In genomic region chr6:169082093-169082492, GRCh38 we compare ENCODE assay signal across 16 cellular contexts.
DNase-seq lines count a peak whose midpoint lies in the region; ATAC-seq and TF ChIP-seq lines count a peak whose summit lies in the region.
"Had no signal": no experiment of that assay in that cellular context is flagged by ENCODE, and none has a peak within 500 bp of the region (broad histone marks: within the 10 kb centered on the region; RNA-seq: fewer than 3 reads in every experiment).

No MANE protein-coding gene starts in this region.

- H3K27me3 ChIP-seq in GM23338 (ENCODE audit: insufficient read depth), result no peaks in the 10 kb centered on the region
- H3K27me3 ChIP-seq in tibial artery, result no peaks in the 10 kb centered on the region
- H3K27me3 ChIP-seq: BLaER1 had no signal

- no peaks in the 10 kb centered on the region for H3K9me3 ChIP-seq in tibial artery

- no peaks in the 10 kb centered on the region for H3F3A ChIP-seq in GM23338 (replicated peaks; ENCODE audit: low read depth)

- no peak for ATAC-seq in GM23338
- ATAC-seq: CD8-positive, alpha-beta T cell had no signal

- no peak overlapping the region for H3K4me3 Mint-ChIP-seq in GM23338
- H3K4me3 Mint-ChIP-seq in chondrocyte (ENCODE audit: unreplicated experiment), result no peak overlapping the region
- H3K4me3 Mint-ChIP-seq: CD8-positive, alpha-beta T cell had no signal

- intact Hi-C loops in tibial artery (cut with DNase I; ENCODE audit: low total_unique reads), result no loop called here

- H4K20me1 ChIP-seq in GM23338 (replicated peaks; ENCODE audit: insufficient read depth), result no peaks in the 10 kb centered on the region
- H4K20me1 ChIP-seq: BLaER1 had no signal

- peaks cover 8% of the 10 kb centered on the region; the same call in 2 of the 3 replicates for H3K36me3 Mint-ChIP-seq in GM23338 (ENCODE audit: low read depth)
- peaks cover 13% of the 10 kb centered on the region for H3K36me3 Mint-ChIP-seq in chondrocyte (ENCODE audit: low read depth)
- H3K36me3 Mint-ChIP-seq: CD14-positive monocyte; CD8-positive, alpha-beta T cell had no signal

- H3K4me3 ChIP-seq in GM23338, result no peak overlapping the region
- H3K4me3 ChIP-seq in tibial artery, result no peak overlapping the region
- H3K4me3 ChIP-seq: BLaER1, GM23248 had no signal

- H3K4me1 Mint-ChIP-seq in GM23338 (no peaks in the 10 kb centered on the region; the same call in 1 of the 3 replicates), chondrocyte (ENCODE audit: low read depth) (peaks cover 39% of the 10 kb centered on the region)
- H3K4me1 Mint-ChIP-seq: CD14-positive monocyte had no signal

- H3K4me1 ChIP-seq in GM23338 (ENCODE audit: insufficient read depth), result no peaks in the 10 kb centered on the region; the same call in 1 of the 2 replicates
- no peaks in the 10 kb centered on the region for H3K4me1 ChIP-seq in tibial artery
- H3K4me1 ChIP-seq: BLaER1 had no signal

- H3K4me2 ChIP-seq in GM23338, result no peak overlapping the region
- H3K4me2 ChIP-seq: BLaER1 had no signal

- H3K36me3 ChIP-seq in GM23338 (ENCODE audit: insufficient read depth), result no peaks in the 10 kb centered on the region; the same call in 1 of the 2 replicates
- H3K36me3 ChIP-seq in tibial artery, result no peaks in the 10 kb centered on the region
- H3K36me3 ChIP-seq: BLaER1 had no signal

- TF ChIP-seq CTCF in GM23338 (conservative IDR thresholded peaks at IDR 0.05; ENCODE audit: low read depth in 2 of 2) (no peak), chondrocyte (IDR thresholded peaks at IDR 0.05) (no peak), tibial artery (IDR thresholded peaks at IDR 0.05) (no peak)

- peaks cover 4% of the 10 kb centered on the region for H3K27me3 Mint-ChIP-seq in GM23338 (ENCODE audit: insufficient read depth, low read depth, poor library complexity)
- no peaks in the 10 kb centered on the region for H3K27me3 Mint-ChIP-seq in chondrocyte (ENCODE audit: low read depth)

- H3K27ac ChIP-seq in GM23338 (ENCODE audit: low read depth), result no peak overlapping the region
- no peak overlapping the region for H3K27ac ChIP-seq in tibial artery
- H3K27ac ChIP-seq: BLaER1, GM23248 had no signal

- H3K9me3 Mint-ChIP-seq in GM23338 (no peaks in the 10 kb centered on the region; the same call in 1 of the 3 replicates), chondrocyte (ENCODE audit: low read depth) (peaks cover 29% of the 10 kb centered on the region)
- H3K9me3 Mint-ChIP-seq: CD8-positive, alpha-beta T cell had no signal

- H3K9me2 ChIP-seq in GM23338 (ENCODE audit: insufficient read depth), result no peaks in the 10 kb centered on the region

- H3K27ac Mint-ChIP-seq in GM23338 (0 out of 2 replicates have a peak overlapping the region, but pooled peaks have one; percentile 39), chondrocyte (ENCODE audit: unreplicated experiment) (peak overlapping the region; percentile 45)
- H3K27ac Mint-ChIP-seq: CD8-positive, alpha-beta T cell had no signal

- H3K79me2 ChIP-seq in GM23338 (replicated peaks; ENCODE audit: insufficient read depth), result no peaks in the 10 kb centered on the region

- H2AFZ ChIP-seq in GM23338, result no peak overlapping the region
- H2AFZ ChIP-seq: GM23248 had no signal

- DNase-seq in GM23338 (ENCODE audit: low spot score) (no peak), chondrocyte (ENCODE audit: low spot score) (no peak), fibroblast of peridontal ligament (ENCODE audit: extremely low read depth) (peak; percentile 30), smooth muscle cell of the brain vasculature (ENCODE audit: low read depth, low spot score) (peak; percentile 55), tibial artery (no peak)
- no peak for DNase-seq in activated naive CD4-positive, alpha-beta T cell (lab: John Stamatoyannopoulos, UW)
- no peak for DNase-seq in stimulated activated CD4-positive, alpha-beta T cell treated with anti-CD3 and anti-CD28 coated beads, Interleukin-2, amount 100 ng/mL, for 24 hours
- DNase-seq: 8988T; Calu3; CD8-positive, alpha-beta T cell; DMS79 treated with DMSO at 0.1 percent for 48 hours; EL; GM23248; HCEC 1CT had no signal

TF ChIP-seq in GM23338, 12 proteins besides CTCF, POLR2A, EP300 and RAD21 (continues in another document):
- TF ChIP-seq ZNF462 (CRISPR knock-in tag; IDR thresholded peaks at IDR 0.05) (no peak), NANOG (IDR thresholded peaks at IDR 0.05; ENCODE audit: borderline replicate concordance) (no peak), REST (IDR thresholded peaks at IDR 0.05; ENCODE audit: unreplicated experiment) (no peak)

Comparison
In these comparisons a context has a peak if more than half of its experiments do, and no peak if none do; other contexts are left out.
1. DNase-seq: peak in fibroblast of peridontal ligament (single experiment) and smooth muscle cell of the brain vasculature (single experiment); none in GM23338 (single experiment), chondrocyte (single experiment), activated naive CD4-positive, alpha-beta T cell (0 of 4), tibial artery (0 of 2) and stimulated activated CD4-positive, alpha-beta T cell treated with anti-CD3 and anti-CD28 coated beads, Interleukin-2, amount 100 ng/mL, for 24 hours (0 of 2).